In genomic region chr14:69199786-69200185, GRCh38 we compare ENCODE assay signal across 22 cellular contexts. TPM values are rescaled to one million over a fixed set of nuclear protein-coding genes. Genes with fewer than 3 reads are reported as not detected.
DNase-seq lines count a peak whose midpoint lies in the region; ATAC-seq, FAIRE-seq and TF ChIP-seq lines count a peak whose summit lies in the region.
"Had no signal": no experiment of that assay in that cellular context is flagged by ENCODE, and none has a peak within 500 bp of the region (broad histone marks: within the 10 kb centered on the region; RNA-seq: fewer than 3 reads in every experiment).

No MANE protein-coding gene starts in this region.

- peaks cover 3% of the 10 kb centered on the region for H3K36me3 Mint-ChIP-seq in activated naive CD8-positive, alpha-beta T cell treated with anti-CD3 and anti-CD28 coated beads for 36 hours

- H3K36me3 ChIP-seq in HEK293 (ENCODE audit: control insufficient read depth in 2 of 2, insufficient read depth in 1 of 2, low read length in 2 of 2) = peaks cover 0 to 6% of the 10 kb centered on the region in 2 experiments; a peak in 2 of 3 replicates
- H3K36me3 ChIP-seq: BLaER1 treated with 17β-estradiol and CSF1 and Interleukin-3, amounts not matched to agents 10 nM and 100 nM had no signal

- H3K27me3 Mint-ChIP-seq in activated naive CD8-positive, alpha-beta T cell treated with anti-CD3 and anti-CD28 coated beads for 36 hours = no peaks in the 10 kb centered on the region
- H3K27me3 Mint-ChIP-seq: B cell; CD4-positive, alpha-beta T cell had no signal

- no peaks in the 10 kb centered on the region for H3K9me3 ChIP-seq in HEK293 (ENCODE audit: control insufficient read depth, insufficient read depth, low read depth, low read length)
- H3K9me3 ChIP-seq: A549; BLaER1 treated with 17β-estradiol and CSF1 and Interleukin-3, amounts not matched to agents 10 nM and 100 nM; Caco-2 had no signal

- TF ChIP-seq CTCF in HEK293 (tag by site-specific recombination; IDR thresholded peaks at IDR 0.05) = no peak
- no peak for TF ChIP-seq CTCF in LNCaP clone FGC (IDR thresholded peaks at IDR 0.05; ENCODE audit: control insufficient read depth, extremely low read depth, insufficient read depth)

- CTCF ChIA-PET in HEK293 (lab: Yijun Ruan, JAX) = interaction anchor here (0.6 kb wide), 1 partner anchor 81 kb away, joined by 3 read pairs; no protein-coding TSS in a partner anchor

- DNase-seq in LNCaP clone FGC (ENCODE audit: low read depth) (peak; percentile 32), left colon (no peak), urothelium cell line (ENCODE audit: low spot score) (no peak), HK-2 (ENCODE audit: unreplicated experiment) (no peak)
- no peak for DNase-seq in activated naive CD8-positive, alpha-beta T cell treated with anti-CD3 and anti-CD28 coated beads for 36 hours
- DNase-seq: AML-193; Caco-2; Calu3; CD4-positive, alpha-beta T cell; CD8-positive, alpha-beta T cell; DMS79 treated with DMSO at 0.1 percent for 48 hours; GF-D8 had no signal

- FAIRE-seq in urothelium cell line (lab: Jason Lieb, UNC) = peak; percentile 71
- FAIRE-seq: A549, D721Med, GM12892, GM18507 had no signal

- ATAC-seq in left colon (peak; percentile 92), HG03280 (IDR thresholded peaks at IDR 0.05; ENCODE audit: unreplicated experiment) (no peak)
- ATAC-seq: A549; CD8-positive, alpha-beta T cell had no signal

- no peak overlapping the region for H3K4me3 Mint-ChIP-seq in activated naive CD8-positive, alpha-beta T cell treated with anti-CD3 and anti-CD28 coated beads for 36 hours
- H3K4me3 Mint-ChIP-seq: B cell; CD4-positive, alpha-beta T cell; CD8-positive, alpha-beta T cell had no signal

- H3K9me3 Mint-ChIP-seq in activated naive CD8-positive, alpha-beta T cell treated with anti-CD3 and anti-CD28 coated beads for 36 hours = no peaks in the 10 kb centered on the region
- H3K9me3 Mint-ChIP-seq: CD4-positive, alpha-beta T cell; CD8-positive, alpha-beta T cell had no signal

- H3K4me1 Mint-ChIP-seq in activated naive CD8-positive, alpha-beta T cell treated with anti-CD3 and anti-CD28 coated beads for 36 hours = peaks cover 3% of the 10 kb centered on the region
- H3K4me1 Mint-ChIP-seq: B cell had no signal

- H3K4me3 ChIP-seq in HEK293 (ENCODE audit: low read depth, low read length) (no peak overlapping the region), LNCaP clone FGC (ENCODE audit: low read depth, low read length) (no peak overlapping the region)
- H3K4me3 ChIP-seq: A549; BLaER1 treated with 17β-estradiol and CSF1 and Interleukin-3, amounts not matched to agents 10 nM and 100 nM had no signal

- H3K27ac Mint-ChIP-seq in activated naive CD8-positive, alpha-beta T cell treated with anti-CD3 and anti-CD28 coated beads for 36 hours = no peak overlapping the region
- H3K27ac Mint-ChIP-seq: B cell; CD4-positive, alpha-beta T cell; CD8-positive, alpha-beta T cell had no signal

- no peak overlapping the region for H3K27ac ChIP-seq in HEK293 (ENCODE audit: extremely low read depth, low read depth, low read length)
- H3K27ac ChIP-seq: 22Rv1; A549; BLaER1 treated with 17β-estradiol and CSF1 and Interleukin-3, amounts not matched to agents 10 nM and 100 nM; C4-2B had no signal

- peaks cover 5% of the 10 kb centered on the region for H3K4me1 ChIP-seq in HEK293 (ENCODE audit: control insufficient read depth, insufficient read depth, low read length)
- H3K4me1 ChIP-seq: Caco-2 had no signal

- intact Hi-C loops in left colon (cut with DNase I, micrococcal nuclease) = no loop called here

- POLR2A ChIA-PET in HEK293 (lab: Yijun Ruan, JAX) = interaction anchor here (1.4 kb wide), 1 partner anchor 47 kb away, joined by 3 read pairs; the partner anchor contains the start of gene DCAF5

TF ChIP-seq in HEK293, 187 proteins besides CTCF, POLR2A, EP300 and RAD21:
- TF ChIP-seq ZNF239 (tag by site-specific recombination; IDR thresholded peaks at IDR 0.05) = no peak
- TF ChIP-seq KLF17 (tag by site-specific recombination; IDR thresholded peaks at IDR 0.05) = no peak
- TF ChIP-seq ATF2 (tag by site-specific recombination; IDR thresholded peaks at IDR 0.05; ENCODE audit: low read depth) = 0 out of 2 replicates have a peak, but pooled peaks have one; percentile 7
- TF ChIP-seq ZNF704 (tag by site-specific recombination; IDR thresholded peaks at IDR 0.05) = no peak
- no peak for TF ChIP-seq ZNF768 (tag by site-specific recombination; IDR thresholded peaks at IDR 0.05)
- 0 out of 2 replicates have a peak, but pooled peaks have one; percentile 22 for TF ChIP-seq ZNF629 (tag by site-specific recombination; IDR thresholded peaks at IDR 0.05)

RNA-seq across cellular contexts. Expression of gene EXD2, which starts 8.5 kb away (rescaled TPM):
- total RNA-seq in left colon = 10 to 100 TPM; 24.3 to 25.1 TPM
- total RNA-seq in activated naive CD8-positive, alpha-beta T cell treated with anti-CD3 and anti-CD28 coated beads for 36 hours = 10 to 100 TPM; 12.0 to 13.0 TPM

RNA-seq across cellular contexts. Expression of gene DCAF5, which starts 46.9 kb away (rescaled TPM):
- 10 to 100 TPM; 38.6 to 42.3 TPM for total RNA-seq in left colon
- total RNA-seq in activated naive CD8-positive, alpha-beta T cell treated with anti-CD3 and anti-CD28 coated beads for 36 hours = 10 to 100 TPM; 33.4 to 35.1 TPM
